8 cellular contexts compared by ENCODE assay signal in genomic region chr19:55585658-55586339, GRCh38. TPM values are rescaled to one million over a fixed set of nuclear protein-coding genes. Genes with fewer than 3 reads are reported as not detected.
A peak's percentile ranks its signal among the peaks of the same experiment; 100 is the strongest.
DNase-seq lines count a peak whose midpoint lies in the region; ATAC-seq and TF ChIP-seq lines count a peak whose summit lies in the region.

No MANE protein-coding gene starts in this region.

- CTCF ChIA-PET in naive thymus-derived CD4-positive, alpha-beta T cell (lab: Charles Lee), result interaction anchor here (0.7 to 1.5 kb wide), 3 partner anchors 14 to 68 kb away, joined by 4 to 8 read pairs (median 4); partner anchors contain the start of gene FIZ1

- H3K9me3 ChIP-seq in naive thymus-derived CD4-positive, alpha-beta T cell (ENCODE audit: control insufficient read depth in 2 of 3, low read length in 3 of 3), result no peaks in the 10 kb centered on the region
- no peaks in the 10 kb centered on the region for H3K9me3 ChIP-seq in thyroid gland

- H3K27me3 ChIP-seq in naive thymus-derived CD4-positive, alpha-beta T cell (ENCODE audit: control insufficient read depth in 2 of 2, insufficient read depth in 2 of 2, low read length in 2 of 2), result no peaks in the 10 kb centered on the region
- H3K27me3 ChIP-seq in thyroid gland, result no peaks in the 10 kb centered on the region

- peak in 1 of 2 donors; percentile 20 for TF ChIP-seq POLR2A in thyroid gland (IDR thresholded peaks at IDR 0.05)

- H3K27ac Mint-ChIP-seq in naive thymus-derived CD4-positive, alpha-beta T cell, result peak overlapping the region in 8 of 9 donors; percentile 33 to 94 (median 68)

- intact Hi-C loops in naive thymus-derived CD4-positive, alpha-beta T cell (cut with micrococcal nuclease), result loop anchor here (5.0 to 10.0 kb wide), 2 partner anchors 68 to 201 kb away; partner anchors contain the start of genes RPL28 (in 1 of the 2) and TMEM238 (in 1 of the 2)
- intact Hi-C loops in thyroid gland (cut with DNase I), result no loop called here

- H3K4me1 ChIP-seq in naive thymus-derived CD4-positive, alpha-beta T cell (ENCODE audit: control insufficient read depth in 2 of 2, insufficient read depth in 2 of 2, low read length in 2 of 2), result peaks cover 20 to 29% of the 10 kb centered on the region in 2 donors
- peaks cover 15 to 31% of the 10 kb centered on the region in 2 donors for H3K4me1 ChIP-seq in thyroid gland

- 3 to 4% methylated on average over 23 to 24 of the region's 36 CpGs for WGBS in thyroid gland, 2 donors

- POLR2A ChIA-PET in naive thymus-derived CD4-positive, alpha-beta T cell (lab: Charles Lee), result interaction anchor here (0.6 to 5.1 kb wide), 3 partner anchors 13 to 69 kb away, joined by 3 to 44 read pairs (median 3); partner anchors contain the start of genes FIZ1 and ZNF524

- H3K4me3 Mint-ChIP-seq in activated T-cell treated with anti-CD3 and anti-CD28 coated beads, Interleukin-2, amount 50 U/mL, for 4 hours, result peak overlapping the region; percentile 82
- peak overlapping the region; percentile 45 to 95 (median 86) for H3K4me3 Mint-ChIP-seq in naive thymus-derived CD4-positive, alpha-beta T cell

- H3K36me3 ChIP-seq in naive thymus-derived CD4-positive, alpha-beta T cell (ENCODE audit: control insufficient read depth in 2 of 3, insufficient read depth in 3 of 3, low read length in 3 of 3), result no peaks in the 10 kb centered on the region
- no peaks in the 10 kb centered on the region for H3K36me3 ChIP-seq in thyroid gland

- peak; percentile 51 to 65 for ATAC-seq in activated T-cell treated with anti-CD3 and anti-CD28 coated beads, Interleukin-2, amount 50 U/mL, for 4 hours
- peak; percentile 36 for ATAC-seq in naive thymus-derived CD4-positive, alpha-beta T cell
- ATAC-seq in GM18867 (IDR thresholded peaks at IDR 0.05; ENCODE audit: unreplicated experiment), result no peak

- H3K27me3 Mint-ChIP-seq in activated T-cell treated with anti-CD3 and anti-CD28 coated beads, Interleukin-2, amount 50 U/mL, for 4 hours (ENCODE audit: low read depth), result no peaks in the 10 kb centered on the region
- H3K27me3 Mint-ChIP-seq in naive thymus-derived CD4-positive, alpha-beta T cell, result peaks cover 0 to 32% (median 0%) of the 10 kb centered on the region in 5 donors

- peak overlapping the region; percentile 31 for H3K4me3 ChIP-seq in fibroblast of mammary gland (ENCODE audit: control insufficient read depth, low read depth, low read length)
- peak overlapping the region; percentile 50 for H3K4me3 ChIP-seq in naive thymus-derived CD4-positive, alpha-beta T cell (ENCODE audit: low read length)
- H3K4me3 ChIP-seq in thyroid gland (replicated peaks in 1 of 3), result peak overlapping the region in 1 of 3 donors; percentile 27

- peak overlapping the region; percentile 59 for H3K27ac ChIP-seq in naive thymus-derived CD4-positive, alpha-beta T cell (ENCODE audit: low read depth, low read length)
- peak overlapping the region; percentile 61 to 74 (median 69) for H3K27ac ChIP-seq in thyroid gland

- no peak for TF ChIP-seq CTCF in fibroblast of mammary gland (conservative IDR thresholded peaks at IDR 0.05; ENCODE audit: control insufficient read depth, insufficient read depth, low read depth, low read length)
- no peak for TF ChIP-seq CTCF in thyroid gland (IDR thresholded peaks at IDR 0.05)

- peak; percentile 86 for DNase-seq in Daoy (ENCODE audit: low read depth)
- DNase-seq in NCI-H2107 treated with DMSO at 0.1 percent for 48 hours (lab: John Stamatoyannopoulos, UW; ENCODE audit: unreplicated experiment), result peak; percentile 86
- DNase-seq in activated T-cell treated with anti-CD3 and anti-CD28 coated beads, Interleukin-2, amount 50 U/mL, for 4 hours, result peak; percentile 31
- peak; percentile 52 for DNase-seq in fibroblast of mammary gland (ENCODE audit: low read depth)
- DNase-seq in naive thymus-derived CD4-positive, alpha-beta T cell, result peak in 6 of 9 donors; percentile 26 to 57 (median 35)
- peak; percentile 95 for DNase-seq in thyroid gland
- DNase-seq in NK-92 (lab: John Stamatoyannopoulos, UW; ENCODE audit: unreplicated experiment), result no peak

- H3K9me3 Mint-ChIP-seq in activated T-cell treated with anti-CD3 and anti-CD28 coated beads, Interleukin-2, amount 50 U/mL, for 4 hours, result no peaks in the 10 kb centered on the region
- no peaks in the 10 kb centered on the region for H3K9me3 Mint-ChIP-seq in naive thymus-derived CD4-positive, alpha-beta T cell

- peaks cover 42% of the 10 kb centered on the region for H3K4me1 Mint-ChIP-seq in activated T-cell treated with anti-CD3 and anti-CD28 coated beads, Interleukin-2, amount 50 U/mL, for 4 hours (ENCODE audit: low read depth)
- H3K4me1 Mint-ChIP-seq in naive thymus-derived CD4-positive, alpha-beta T cell, result peaks cover 18 to 52% (median 38%) of the 10 kb centered on the region in 7 donors

- no peaks in the 10 kb centered on the region for H3K36me3 Mint-ChIP-seq in activated T-cell treated with anti-CD3 and anti-CD28 coated beads, Interleukin-2, amount 50 U/mL, for 4 hours (ENCODE audit: insufficient read depth)
- no peaks in the 10 kb centered on the region for H3K36me3 Mint-ChIP-seq in naive thymus-derived CD4-positive, alpha-beta T cell

RNA-seq across cellular contexts. Expression of gene ZNF579, which starts 5.2 kb away (rescaled TPM):
- total RNA-seq in Daoy (2014; rRNA removed; shearing (Covaris generic)), result 8.8 and 9.8 TPM in 2 replicates
- total RNA-seq in activated T-cell treated with anti-CD3 and anti-CD28 coated beads, Interleukin-2, amount 50 U/mL, for 4 hours, result 10 to 100 TPM; 10.1 to 12.2 (median 11.0) TPM
- 10 to 100 TPM in 1 of 5 experiments, 1 to 10 TPM in 4; 6.1 to 11.0 (median 7.8) TPM for total RNA-seq in naive thymus-derived CD4-positive, alpha-beta T cell
- 1 to 10 TPM in 1 of 2 donors, under 1 TPM in 1; 0.50 to 2.2 TPM for polyA plus RNA-seq in naive thymus-derived CD4-positive, alpha-beta T cell
- total RNA-seq in thyroid gland, result 1 to 10 TPM; 4.0 to 7.5 (median 6.6) TPM

RNA-seq across cellular contexts. Expression of gene FIZ1, which starts 13.5 kb away (rescaled TPM):
- total RNA-seq in Daoy (2014; rRNA removed; shearing (Covaris generic)), result 2.2 and 4.1 TPM in 2 replicates
- 10 to 100 TPM; 31.4 to 35.5 (median 34.4) TPM for total RNA-seq in activated T-cell treated with anti-CD3 and anti-CD28 coated beads, Interleukin-2, amount 50 U/mL, for 4 hours
- total RNA-seq in naive thymus-derived CD4-positive, alpha-beta T cell, result 10 to 100 TPM in 4 of 5 experiments, 1 to 10 TPM in 1; 9.4 to 32.0 (median 16.1) TPM
- polyA plus RNA-seq in naive thymus-derived CD4-positive, alpha-beta T cell, result 1 to 10 TPM; 3.3 to 6.5 TPM
- 10 to 100 TPM in 3 of 4 donors, 1 to 10 TPM in 1; 9.0 to 18.5 (median 14.0) TPM for total RNA-seq in thyroid gland

RNA-seq across cellular contexts. Expression of gene ZNF524, which starts 14.3 kb away (rescaled TPM):
- 6.1 and 8.7 TPM in 2 replicates for total RNA-seq in Daoy (2014; rRNA removed; shearing (Covaris generic))
- total RNA-seq in activated T-cell treated with anti-CD3 and anti-CD28 coated beads, Interleukin-2, amount 50 U/mL, for 4 hours, result 10 to 100 TPM; 12.5 to 12.6 (median 12.6) TPM
- 10 to 100 TPM; 13.3 to 32.1 (median 24.7) TPM for total RNA-seq in naive thymus-derived CD4-positive, alpha-beta T cell
- polyA plus RNA-seq in naive thymus-derived CD4-positive, alpha-beta T cell, result 10 to 100 TPM; 41.2 to 50.5 TPM
- 10 to 100 TPM; 13.0 to 34.2 (median 28.9) TPM for total RNA-seq in thyroid gland

RNA-seq across cellular contexts. Expression of gene ZNF865, which starts 19.6 kb away (rescaled TPM):
- 0.15 and 0.80 TPM in 2 replicates for total RNA-seq in Daoy (2014; rRNA removed; shearing (Covaris generic))
- 10 to 100 TPM; 14.5 to 15.9 (median 15.4) TPM for total RNA-seq in activated T-cell treated with anti-CD3 and anti-CD28 coated beads, Interleukin-2, amount 50 U/mL, for 4 hours
- total RNA-seq in naive thymus-derived CD4-positive, alpha-beta T cell, result 10 to 100 TPM; 13.8 to 22.7 (median 15.3) TPM
- under 1 TPM; 0.06 to 0.24 TPM for polyA plus RNA-seq in naive thymus-derived CD4-positive, alpha-beta T cell
- total RNA-seq in thyroid gland, result 10 to 100 TPM in 2 of 4 donors, 1 to 10 TPM in 2; 5.5 to 12.6 (median 9.1) TPM

RNA-seq across cellular contexts. Expression of gene ZNF784, which starts 38.6 kb away (rescaled TPM):
- 5.8 and 6.1 TPM in 2 replicates for total RNA-seq in Daoy (2014; rRNA removed; shearing (Covaris generic))
- total RNA-seq in activated T-cell treated with anti-CD3 and anti-CD28 coated beads, Interleukin-2, amount 50 U/mL, for 4 hours, result 1 to 10 TPM; 3.3 to 3.4 (median 3.4) TPM
- total RNA-seq in naive thymus-derived CD4-positive, alpha-beta T cell, result 10 to 100 TPM in 2 of 5 experiments, 1 to 10 TPM in 3; 5.1 to 17.1 (median 9.0) TPM
- polyA plus RNA-seq in naive thymus-derived CD4-positive, alpha-beta T cell, result 1 to 10 TPM in 1 of 2 donors, under 1 TPM in 1; 0.65 to 2.0 TPM
- 10 to 100 TPM in 1 of 4 donors, 1 to 10 TPM in 3; 5.1 to 10.0 (median 8.7) TPM for total RNA-seq in thyroid gland
